Comparison of ENCODE assay signal across 1 cellular context in the genomic region with DNA sequence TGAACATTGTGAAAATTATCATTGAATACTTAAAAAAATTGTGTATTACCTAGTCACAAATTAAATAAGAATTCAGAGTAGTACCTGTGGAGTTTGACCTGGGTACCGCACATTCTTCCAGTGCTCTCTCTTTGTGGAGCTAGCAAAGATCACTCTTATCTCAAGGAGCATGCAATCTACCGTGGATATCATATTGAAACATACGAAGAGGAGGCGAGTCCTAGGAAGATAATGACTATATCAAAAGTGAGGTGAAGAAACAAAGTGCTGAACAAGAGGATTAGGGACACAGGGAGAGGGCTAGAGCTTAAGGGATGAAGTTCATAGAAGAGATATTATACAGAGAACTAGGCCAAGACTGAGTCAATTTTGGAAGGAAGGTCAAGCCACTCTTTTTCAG.
TF ChIP-seq lines count a peak whose summit lies in the region.

No MANE protein-coding gene starts in this region.

TF ChIP-seq in K562, 482 proteins besides CTCF, POLR2A, EP300 and RAD21:
- TF ChIP-seq, protein P1, sequence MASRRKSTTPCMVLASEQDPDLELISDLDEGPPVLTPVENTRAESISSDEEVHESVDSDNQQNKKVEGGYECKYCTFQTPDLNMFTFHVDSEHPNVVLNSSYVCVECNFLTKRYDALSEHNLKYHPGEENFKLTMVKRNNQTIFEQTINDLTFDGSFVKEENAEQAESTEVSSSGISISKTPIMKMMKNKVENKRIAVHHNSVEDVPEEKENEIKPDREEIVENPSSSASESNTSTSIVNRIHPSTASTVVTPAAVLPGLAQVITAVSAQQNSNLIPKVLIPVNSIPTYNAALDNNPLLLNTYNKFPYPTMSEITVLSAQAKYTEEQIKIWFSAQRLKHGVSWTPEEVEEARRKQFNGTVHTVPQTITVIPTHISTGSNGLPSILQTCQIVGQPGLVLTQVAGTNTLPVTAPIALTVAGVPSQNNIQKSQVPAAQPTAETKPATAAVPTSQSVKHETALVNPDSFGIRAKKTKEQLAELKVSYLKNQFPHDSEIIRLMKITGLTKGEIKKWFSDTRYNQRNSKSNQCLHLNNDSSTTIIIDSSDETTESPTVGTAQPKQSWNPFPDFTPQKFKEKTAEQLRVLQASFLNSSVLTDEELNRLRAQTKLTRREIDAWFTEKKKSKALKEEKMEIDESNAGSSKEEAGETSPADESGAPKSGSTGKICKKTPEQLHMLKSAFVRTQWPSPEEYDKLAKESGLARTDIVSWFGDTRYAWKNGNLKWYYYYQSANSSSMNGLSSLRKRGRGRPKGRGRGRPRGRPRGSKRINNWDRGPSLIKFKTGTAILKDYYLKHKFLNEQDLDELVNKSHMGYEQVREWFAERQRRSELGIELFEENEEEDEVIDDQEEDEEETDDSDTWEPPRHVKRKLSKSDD (conservative IDR thresholded peaks at IDR 0.05; ENCODE audit: low read length) = no peak
- no peak for TF ChIP-seq SMAD3 (CRISPR knock-in tag; conservative IDR thresholded peaks at IDR 0.05)
- TF ChIP-seq TEAD4 (IDR thresholded peaks at IDR 0.05; ENCODE audit: low read length) = peak; percentile 52
- TF ChIP-seq TEAD4 (CRISPR knock-in tag; IDR thresholded peaks at IDR 0.05; ENCODE audit: borderline replicate concordance) = no peak
- TF ChIP-seq CBFA2T3 (IDR thresholded peaks at IDR 0.05) = peak; percentile 51
- TF ChIP-seq CBX3 (IDR thresholded peaks at IDR 0.05; ENCODE audit: borderline replicate concordance in 1 of 2, low read length in 2 of 2) = no peak
- TF ChIP-seq NCOR1 (IDR thresholded peaks at IDR 0.05) = peak; percentile 30; the same call in 1 of the 2 replicates
- TF ChIP-seq TAL1 (IDR thresholded peaks at IDR 0.05) = peak; percentile 49; the same call in 1 of the 2 replicates
- TF ChIP-seq HMG20A (CRISPR knock-in tag; conservative IDR thresholded peaks at IDR 0.05) = no peak
- peak; percentile 55; the same call in 1 of the 2 replicates for TF ChIP-seq ARID1B (IDR thresholded peaks at IDR 0.05)
